Comparison of ENCODE assay signal across 17 cellular contexts in the genomic region with DNA sequence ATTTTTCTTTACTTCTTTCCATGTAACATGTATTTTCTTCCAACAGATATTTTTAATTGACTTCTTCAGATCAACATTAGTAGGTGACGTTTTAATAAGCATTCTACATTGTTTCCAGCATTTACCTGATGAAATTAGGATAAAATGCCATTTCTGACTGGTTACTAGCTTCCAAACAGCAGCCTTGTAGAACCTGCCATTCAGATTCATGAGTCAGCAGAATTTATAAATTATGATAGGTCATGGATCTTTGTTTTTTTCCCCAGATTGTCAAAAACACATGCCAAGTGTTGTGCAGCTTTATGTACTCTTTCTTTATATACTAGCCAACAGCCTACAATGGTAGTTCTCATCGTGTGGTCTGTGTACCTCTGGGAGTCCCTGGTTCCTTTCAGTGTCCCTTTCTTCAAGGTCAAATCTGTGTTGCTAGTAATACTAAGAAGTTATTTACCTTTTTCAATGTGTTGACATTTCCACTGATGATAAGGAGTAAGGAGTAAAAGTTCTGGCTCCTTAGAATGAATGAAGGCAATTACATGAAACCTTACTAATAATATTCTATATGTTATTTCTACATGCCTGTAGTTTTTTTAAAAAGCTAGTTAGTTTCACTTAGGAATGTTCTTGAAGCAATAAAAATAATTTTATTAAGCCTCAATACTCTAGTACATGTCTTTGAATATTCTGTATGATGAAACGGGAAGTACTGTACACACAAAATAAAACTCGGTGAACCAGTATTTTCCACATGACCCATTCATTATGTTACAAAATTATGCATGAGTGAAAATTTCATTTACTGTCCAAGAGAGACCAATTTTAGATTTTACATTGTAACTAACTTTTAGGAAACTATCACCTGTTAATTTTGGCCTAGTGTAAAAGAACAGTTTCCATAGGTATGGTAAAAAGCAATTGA.
DNase-seq lines count a peak whose midpoint lies in the region; ATAC-seq, FAIRE-seq and TF ChIP-seq lines count a peak whose summit lies in the region.
"Had no signal": no experiment of that assay in that cellular context is flagged by ENCODE, and none has a peak within 500 bp of the region (broad histone marks: within the 10 kb centered on the region; RNA-seq: fewer than 3 reads in every experiment).

No MANE protein-coding gene starts in this region.

- no peak for TF ChIP-seq RAD21 in GM12878 (IDR thresholded peaks at IDR 0.05; ENCODE audit: insufficient read depth, low read depth, low read length)

- peaks cover 45% of the 10 kb centered on the region for H3K4me1 ChIP-seq in DOHH2 (ENCODE audit: control insufficient read depth, low read length)
- peaks cover 4% of the 10 kb centered on the region for H3K4me1 ChIP-seq in GM12878 (ENCODE audit: control insufficient read depth, insufficient read depth, low read length)
- H3K4me1 ChIP-seq in pancreas = peaks cover 0 to 12% (median 0%) of the 10 kb centered on the region in 3 donors
- no peaks in the 10 kb centered on the region for H3K4me1 ChIP-seq in hepatocyte (ENCODE audit: insufficient read depth)

- H3K9me3 ChIP-seq in DOHH2 (ENCODE audit: control insufficient read depth, insufficient read depth, low read length) (no peaks in the 10 kb centered on the region), GM12878 (replicated peaks; ENCODE audit: control insufficient read depth, insufficient read depth, low read length) (no peaks in the 10 kb centered on the region; the same call in 2 of the 3 replicates), pancreas (no peaks in the 10 kb centered on the region), hepatocyte (ENCODE audit: low read depth) (no peaks in the 10 kb centered on the region)
- H3K9me3 ChIP-seq: HAP-1 had no signal

- RAD21 ChIA-PET in GM12878 (lab: Charles Lee; ENCODE audit: unreplicated experiment) = interaction anchor here (0.6 to 1.3 kb wide), 4 partner anchors 20 to 313 kb away, joined by 3 to 6 read pairs (median 4); no protein-coding TSS in a partner anchor

- FAIRE-seq in GM12878 (lab: Jason Lieb, UNC) = no peak
- no peak for FAIRE-seq in pancreas (lab: Jason Lieb, UNC)

- H3K36me3 Mint-ChIP-seq in IgD-negative memory B cell = peaks cover 14% of the 10 kb centered on the region

- TF ChIP-seq CTCF in DOHH2 (IDR thresholded peaks at IDR 0.05; ENCODE audit: low read depth, low read length, poor library complexity, severe bottlenecking) (no peak), GM12878 (IDR thresholded peaks at IDR 0.05 in 2 of 3, conservative IDR thresholded peaks at IDR 0.05 in 1 of 3; ENCODE audit: control insufficient read depth in 2 of 3, extremely low read depth in 1 of 3, insufficient read depth in 1 of 3, low read depth in 3 of 3, low read length in 3 of 3) (no peak), pancreas (IDR thresholded peaks at IDR 0.05) (no peak), hepatocyte (IDR thresholded peaks at IDR 0.05; ENCODE audit: poor library complexity) (no peak)

- ATAC-seq in GM12878 = no peak
- ATAC-seq in pancreas = peak; percentile 68 to 93 (median 70)

- H3K4me3 Mint-ChIP-seq in IgD-negative memory B cell = peak overlapping the region in 1 of 4 donors; percentile 53
- H3K4me3 Mint-ChIP-seq: CD4-positive, alpha-beta T cell had no signal

- peaks cover 30 to 48% (median 43%) of the 10 kb centered on the region in 3 donors for H3K4me1 Mint-ChIP-seq in IgD-negative memory B cell

- H3K9me3 Mint-ChIP-seq in IgD-negative memory B cell = no peaks in the 10 kb centered on the region
- H3K9me3 Mint-ChIP-seq: CD4-positive, alpha-beta T cell had no signal

- H3K79me2 ChIP-seq in DOHH2 (ENCODE audit: control insufficient read depth, low read length) (peaks cover 51% of the 10 kb centered on the region), GM12878 (ENCODE audit: control insufficient read depth, insufficient read depth, low read length) (peaks cover 5% of the 10 kb centered on the region), hepatocyte (no peaks in the 10 kb centered on the region)

- H3K4me3 ChIP-seq in DOHH2 (ENCODE audit: low read length) (0 out of 2 replicates have a peak overlapping the region, but pooled peaks have one; percentile 12), GM12878 (no peak overlapping the region), pancreas (no peak overlapping the region), hepatocyte (no peak overlapping the region)
- H3K4me3 ChIP-seq: HAP-1, PC-9, SK-N-MC had no signal

- H3K4me2 ChIP-seq in DOHH2 (ENCODE audit: low read length) (peak overlapping the region; percentile 40), GM12878 (ENCODE audit: control insufficient read depth, insufficient read depth) (no peak overlapping the region), hepatocyte (no peak overlapping the region)
- H3K4me2 ChIP-seq: PC-9 had no signal

- peaks cover 62% of the 10 kb centered on the region for H3K36me3 ChIP-seq in DOHH2 (ENCODE audit: control insufficient read depth, low read length)
- H3K36me3 ChIP-seq in GM12878 (ENCODE audit: control insufficient read depth in 2 of 2, insufficient read depth in 2 of 2, low read length in 1 of 2) = peaks cover 0 to 6% of the 10 kb centered on the region in 2 experiments; a peak in 2 of 4 replicates
- H3K36me3 ChIP-seq in pancreas = no peaks in the 10 kb centered on the region
- no peaks in the 10 kb centered on the region for H3K36me3 ChIP-seq in hepatocyte (replicated peaks; ENCODE audit: insufficient read depth, low read depth)
- H3K36me3 ChIP-seq: HAP-1 had no signal

- H2AFZ ChIP-seq in GM12878 (ENCODE audit: control insufficient read depth, low read depth, low read length) (no peak overlapping the region), hepatocyte (no peak overlapping the region)
- H2AFZ ChIP-seq: PC-9 had no signal

- CTCF ChIA-PET in GM12878 (lab: Yijun Ruan, JAX) = interaction anchor here (0.8 to 1.4 kb wide), 4 partner anchors 13 to 381 kb away, joined by 3 to 7 read pairs (median 4); no protein-coding TSS in a partner anchor

- H3K27me3 Mint-ChIP-seq in IgD-negative memory B cell = no peaks in the 10 kb centered on the region
- H3K27me3 Mint-ChIP-seq: CD4-positive, alpha-beta T cell had no signal

- H3K27me3 ChIP-seq in DOHH2 (ENCODE audit: control insufficient read depth, low read length) = no peaks in the 10 kb centered on the region
- no peaks in the 10 kb centered on the region for H3K27me3 ChIP-seq in GM12878 (replicated peaks in 1 of 2; ENCODE audit: control insufficient read depth in 2 of 2, insufficient read depth in 2 of 2, low read length in 1 of 2)
- H3K27me3 ChIP-seq in pancreas = no peaks in the 10 kb centered on the region
- no peaks in the 10 kb centered on the region for H3K27me3 ChIP-seq in hepatocyte

- H3F3A ChIP-seq in DOHH2 (ENCODE audit: control insufficient read depth, insufficient read depth) = no peaks in the 10 kb centered on the region

- 62% methylated on average over 4 of the region's 4 CpGs for WGBS in GM12878 (ENCODE audit: insufficient coverage, insufficient replicate concordance, low lambda C conversion rate, missing lambda C conversion rate)
- WGBS in pancreas, 2 donors = 45 to 49% methylated on average over 4 of the region's 4 CpGs
- WGBS in hepatocyte (ENCODE audit: low lambda C conversion rate, missing lambda C conversion rate) = 70% methylated on average over 4 of the region's 4 CpGs

- TF ChIP-seq EP300 in GM12878 (IDR thresholded peaks at IDR 0.05; ENCODE audit: borderline replicate concordance in 1 of 2, control insufficient read depth in 1 of 2, low read depth in 2 of 2, low read length in 2 of 2) = no peak

- intact Hi-C loops in GM12878 (cut with micrococcal nuclease; ENCODE audit: unreplicated experiment) = no loop called here
- intact Hi-C loops in pancreas (cut with DNase I) = no loop called here

- H4K20me1 ChIP-seq in DOHH2 (ENCODE audit: control insufficient read depth, insufficient read depth, low read depth, low read length) (no peaks in the 10 kb centered on the region), GM12878 (ENCODE audit: control insufficient read depth, insufficient read depth) (no peaks in the 10 kb centered on the region), hepatocyte (ENCODE audit: insufficient read depth, poor library complexity, severe bottlenecking) (no peaks in the 10 kb centered on the region)

- no peaks in the 10 kb centered on the region for H3K9me2 ChIP-seq in DOHH2 (replicated peaks; ENCODE audit: control insufficient read depth, low read length)
- H3K9me2 ChIP-seq in hepatocyte (replicated peaks; ENCODE audit: insufficient read depth) = no peaks in the 10 kb centered on the region

- POLR2A ChIA-PET in GM12878 (lab: Charles Lee) = interaction anchor here (1.1 to 1.3 kb wide), 3 partner anchors 13 to 27 kb away, joined by 3 read pairs; no protein-coding TSS in a partner anchor

- in situ Hi-C loops in GM12878 (cut with MboI) = no loop called here

- no peak for TF ChIP-seq POLR2A in GM12878 (IDR thresholded peaks at IDR 0.05; ENCODE audit: low read depth, low read length)

- peak overlapping the region in 2 of 3 donors; percentile 16 to 91 for H3K27ac Mint-ChIP-seq in IgD-negative memory B cell
- H3K27ac Mint-ChIP-seq: CD4-positive, alpha-beta T cell had no signal

- H3K27ac ChIP-seq in DOHH2 (ENCODE audit: low read depth, low read length) (peak overlapping the region; percentile 27), GM12878 (ENCODE audit: control insufficient read depth, insufficient read depth) (no peak overlapping the region), pancreas (no peak overlapping the region), hepatocyte (no peak overlapping the region)
- H3K27ac ChIP-seq: PC-9, SK-N-MC had no signal

- DNase-seq in GM12878 (ENCODE audit: low read depth, low spot score) (no peak), pancreas (no peak), DMS114 treated with DMSO at 0.1 percent for 48 hours (lab: John Stamatoyannopoulos, UW; ENCODE audit: unreplicated experiment) (no peak), hepatocyte (ENCODE audit: low spot score) (no peak), SIG-M5 treated with dmso at 0.1 percent for 504 hours (lab: John Stamatoyannopoulos, UW; ENCODE audit: unreplicated experiment) (no peak)
- DNase-seq: ACHN; CD4-positive, alpha-beta T cell; DND-41; NCI-H146; NCI-H2081 treated with DMSO at 0.1 percent for 48 hours; NCI-H2227 treated with DMSO at 0.1 percent for 48 hours; NCI-H524 treated with DMSO at 0.1 percent for 48 hours; PC-9 had no signal

- SMC1A ChIA-PET in GM12878 (lab: Charles Lee; ENCODE audit: uncharacterized antibody, unreplicated experiment) = interaction anchor here (0.7 to 2.1 kb wide), 16 partner anchors 10 to 112 kb away, joined by 3 to 10 read pairs (median 4); no protein-coding TSS in a partner anchor

- no peak overlapping the region for H3K9ac ChIP-seq in GM12878 (ENCODE audit: control insufficient read depth, insufficient read depth, low read length)

- no TSS peak for BruUV-seq in GM12878 (replicated peaks; lab: Mats Ljungman, UMichigan)

TF ChIP-seq in GM12878, 131 proteins besides CTCF, POLR2A, EP300 and RAD21:
- peak; percentile 40; the same call in 1 of the 2 replicates for TF ChIP-seq BACH1 (IDR thresholded peaks at IDR 0.05; ENCODE audit: borderline replicate concordance)
- TF ChIP-seq SIN3A (IDR thresholded peaks at IDR 0.05; ENCODE audit: low read depth, low read length) = no peak
